7 cellular contexts compared by ENCODE assay signal in genomic region chr1:72281637-72282270, GRCh38. TPM values are rescaled to one million over a fixed set of nuclear protein-coding genes. Genes with fewer than 3 reads are reported as not detected.
DNase-seq lines count a peak whose midpoint lies in the region; ATAC-seq and TF ChIP-seq lines count a peak whose summit lies in the region.

No MANE protein-coding gene starts in this region.

- H3K4me3 Mint-ChIP-seq in endodermal cell, result no peak overlapping the region

- peak overlapping the region; percentile 91 for H2AFZ ChIP-seq in osteoblast (ENCODE audit: low read length)

- TF ChIP-seq CTCF in endodermal cell (conservative IDR thresholded peaks at IDR 0.05), result no peak
- no peak for TF ChIP-seq CTCF in osteoblast (IDR thresholded peaks at IDR 0.05; ENCODE audit: extremely low read depth, low read depth, low read length)

- H3K36me3 Mint-ChIP-seq in endodermal cell (ENCODE audit: low read depth), result no peaks in the 10 kb centered on the region

- no peaks in the 10 kb centered on the region for H3K4me1 ChIP-seq in endodermal cell (ENCODE audit: control insufficient read depth, insufficient read depth, low read length)
- H3K4me1 ChIP-seq in osteoblast (ENCODE audit: insufficient read depth, low read length), result peaks cover 34% of the 10 kb centered on the region

- H3K79me2 ChIP-seq in osteoblast (ENCODE audit: insufficient read depth, low read length), result peaks cover 55% of the 10 kb centered on the region

- ATAC-seq in GM19351 (IDR thresholded peaks at IDR 0.05; ENCODE audit: unreplicated experiment) (no peak), HG02973 (IDR thresholded peaks at IDR 0.05; ENCODE audit: unreplicated experiment) (no peak)

- H4K20me1 ChIP-seq in osteoblast (ENCODE audit: insufficient read depth, low read length), result no peaks in the 10 kb centered on the region

- WGBS in endodermal cell (ENCODE audit: insufficient coverage in 1 of 2, insufficient read length in 1 of 2), 2 experiments, result 26 to 60% methylated on average over 4 to 10 of the region's 10 CpGs

- peaks cover 45% of the 10 kb centered on the region for H3K27me3 Mint-ChIP-seq in endodermal cell (ENCODE audit: insufficient read depth)

- H3K27me3 ChIP-seq in endodermal cell (ENCODE audit: control insufficient read depth, insufficient read depth, low read length, poor library complexity, severe bottlenecking) (peaks cover 48% of the 10 kb centered on the region), osteoblast (ENCODE audit: insufficient read depth, low read length) (no peaks in the 10 kb centered on the region)

- no peaks in the 10 kb centered on the region for H3K9me3 Mint-ChIP-seq in endodermal cell

- H3K9ac ChIP-seq in endodermal cell (ENCODE audit: extremely low read depth, low read length, poor library complexity, severe bottlenecking), result no peak overlapping the region

- H3K4me2 ChIP-seq in osteoblast (ENCODE audit: insufficient read depth, low read length), result peak overlapping the region; percentile 90

- H3K27ac Mint-ChIP-seq in endodermal cell, result no peak overlapping the region

- H3K27ac ChIP-seq in endodermal cell (ENCODE audit: low read depth, low read length) (no peak overlapping the region), osteoblast (ENCODE audit: low read depth, low read length) (peak overlapping the region; percentile 72)

- peak; percentile 42 for DNase-seq in ELR (ENCODE audit: low read depth)
- DNase-seq in NCI-H510A treated with DMSO at 0.1 percent for 48 hours (lab: John Stamatoyannopoulos, UW), result peak; percentile 48
- no peak for DNase-seq in endodermal cell
- peak; percentile 32 for DNase-seq in osteoblast (ENCODE audit: insufficient read length, low spot score, missing footprints)
- no peak for DNase-seq in RKO (ENCODE audit: low spot score)

- no peaks in the 10 kb centered on the region for H3K36me3 ChIP-seq in endodermal cell (ENCODE audit: control insufficient read depth, insufficient read depth, low read length)
- H3K36me3 ChIP-seq in osteoblast (ENCODE audit: insufficient read depth, low read length), result no peaks in the 10 kb centered on the region

- H3K4me3 ChIP-seq in endodermal cell (ENCODE audit: low read length) (peak overlapping the region; percentile 74), osteoblast (ENCODE audit: insufficient read depth, low read length) (peak overlapping the region; percentile 92)

- H3K9me3 ChIP-seq in endodermal cell (ENCODE audit: control insufficient read depth, low read length) (no peaks in the 10 kb centered on the region), osteoblast (ENCODE audit: low read depth, low read length) (no peaks in the 10 kb centered on the region)

- peaks cover 6% of the 10 kb centered on the region for H3K4me1 Mint-ChIP-seq in endodermal cell

RNA-seq across cellular contexts. Expression of gene NEGR1, which starts 0.6 kb away (rescaled TPM):
- total RNA-seq in endodermal cell, result 1 to 10 TPM; 1.5 to 2.1 TPM
- polyA plus RNA-seq in endodermal cell (2013, experiment 1 of 2), result 1.7 TPM
- 1.7 TPM for polyA plus RNA-seq in endodermal cell (2013, experiment 2 of 2)
- total RNA-seq in osteoblast, result 18.1 and 22.7 TPM in 2 replicates

Comparison
In these comparisons a context has a peak if more than half of its experiments do, and no peak if none do; other contexts are left out.
1. DNase-seq: peak in ELR (single experiment), NCI-H510A treated with DMSO at 0.1 percent for 48 hours (single experiment) and osteoblast (single experiment); none in endodermal cell (single experiment) and RKO (single experiment).